In the genomic region with DNA sequence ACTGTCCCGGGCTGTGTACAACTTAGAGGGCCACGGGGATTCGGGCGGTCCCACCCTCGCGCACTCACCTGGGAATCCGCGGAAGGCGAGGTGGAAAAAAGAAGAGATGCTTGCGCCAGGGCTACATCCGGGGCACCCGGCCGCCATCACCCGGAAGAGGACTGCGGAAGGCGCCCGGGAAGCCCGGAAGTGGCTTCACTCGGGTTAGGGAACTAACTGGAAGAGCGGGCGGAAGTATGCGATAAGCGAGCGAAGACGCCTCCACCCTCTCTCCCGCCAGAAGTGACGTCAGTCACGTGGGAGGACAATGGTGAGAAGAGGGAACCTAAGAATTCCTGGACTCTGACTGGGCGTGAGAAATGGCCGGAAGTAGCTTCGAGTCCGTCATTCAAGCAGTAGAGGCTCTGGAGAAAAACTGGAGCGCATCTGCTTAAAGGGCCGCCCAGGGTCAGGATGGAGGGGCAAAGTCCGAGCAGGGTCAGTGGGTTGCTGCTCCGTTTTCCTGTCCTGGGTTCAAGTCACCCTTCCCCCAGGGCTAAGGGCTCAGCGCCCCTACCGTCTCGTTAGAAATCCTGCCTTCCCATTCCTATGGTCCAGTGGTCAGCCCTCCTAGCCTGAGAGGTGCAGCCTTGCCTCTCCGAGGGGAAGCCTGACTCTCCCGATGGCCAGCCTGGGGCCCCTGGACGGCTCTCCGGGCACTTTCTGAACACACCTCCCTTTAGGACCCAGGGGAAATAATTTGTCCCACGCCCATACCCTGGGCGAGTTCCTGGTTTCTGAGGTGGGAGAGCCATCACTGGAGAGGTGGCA, we compare ENCODE assay signal across 8 cellular contexts. TPM values are rescaled to one million over a fixed set of nuclear protein-coding genes. Genes with fewer than 3 reads are reported as not detected.
DNase-seq lines count a peak whose midpoint lies in the region; ATAC-seq and TF ChIP-seq lines count a peak whose summit lies in the region.

A gene (minus strand): TSS at position 165 of the 810 bp plus-strand sequence. CDS start 627 bp downstream, outside the sequence.

- TF ChIP-seq EP300 in tibial nerve (IDR thresholded peaks at IDR 0.05): peak; percentile 95 to 97

- H3K14ac ChIP-seq in trophoblast cell (ENCODE audit: low read length): peak within 1 kb of the TSS; percentile 89

- peaks cover 44% of the 10 kb centered on the region for H3K36me3 Mint-ChIP-seq in T-helper 1 cell treated with Interleukin-12 subunit alpha and Interleukin-12 subunit beta and Interleukin-4 antibody, amounts not matched to agents 30 μg/mL and 1 μg/mL, for 36 hours (ENCODE audit: low read depth)

- H3K4me3 Mint-ChIP-seq in T-helper 1 cell treated with Interleukin-12 subunit alpha and Interleukin-12 subunit beta and Interleukin-4 antibody, amounts not matched to agents 30 μg/mL and 1 μg/mL, for 36 hours: peak within 1 kb of the TSS; percentile 95

- 0 to 1% (median 1%) methylated on average over 42 to 45 of the region's 45 CpGs for WGBS in heart left ventricle, 4 donors
- WGBS in trophoblast cell (ENCODE audit: extremely low coverage, insufficient coverage, insufficient read length): no CpG with 5 or more reads among the region's 45 CpGs
- WGBS in tibial nerve, 2 donors: 0 to 1% methylated on average over 37 of the region's 45 CpGs

- peak within 1 kb of the TSS; percentile 58 for H3K4me2 ChIP-seq in trophoblast cell (ENCODE audit: low read length)

- peak; percentile 74 for ATAC-seq in HG02798 (IDR thresholded peaks at IDR 0.05; ENCODE audit: poor library complexity, unreplicated experiment)
- peak; percentile 89 to 96 (median 92) for ATAC-seq in heart left ventricle

- H3K9ac ChIP-seq in trophoblast cell (ENCODE audit: low read length): peak within 1 kb of the TSS; percentile 99

- H3K4me3 ChIP-seq in heart left ventricle (peak within 1 kb of the TSS; percentile 68 to 99 (median 85)), trophoblast cell (ENCODE audit: low read depth, low read length) (peak within 1 kb of the TSS; percentile 98), tibial nerve (peak within 1 kb of the TSS; percentile 67 to 99 (median 84))

- H3K36me3 ChIP-seq in heart left ventricle (peaks cover 0 to 72% (median 65%) of the 10 kb centered on the region in 9 donors), trophoblast cell (ENCODE audit: control insufficient read depth in 1 of 2, insufficient read depth in 2 of 2, low read length in 2 of 2) (peaks cover 68 to 73% of the 10 kb centered on the region in 2 experiments), tibial nerve (peaks cover 3 to 72% (median 12%) of the 10 kb centered on the region in 3 donors)

- peak within 1 kb of the TSS; percentile 91 to 99 (median 94) for H3K27ac ChIP-seq in heart left ventricle
- peak within 1 kb of the TSS; percentile 79 for H3K27ac ChIP-seq in trophoblast cell (ENCODE audit: low read depth, low read length)
- peak within 1 kb of the TSS; percentile 88 to 97 (median 96) for H3K27ac ChIP-seq in tibial nerve

- peaks cover 10% of the 10 kb centered on the region for H3K79me2 ChIP-seq in trophoblast cell (ENCODE audit: control insufficient read depth, insufficient read depth, low read length, poor library complexity)

- H3K9me3 ChIP-seq in heart left ventricle (no peaks in the 10 kb centered on the region), trophoblast cell (ENCODE audit: insufficient read depth, low read depth, low read length) (no peaks in the 10 kb centered on the region), tibial nerve (no peaks in the 10 kb centered on the region)

- DNase-seq in NCI-H146 treated with DMSO at 0.1 percent for 48 hours (lab: John Stamatoyannopoulos, UW; ENCODE audit: unreplicated experiment) (peak; percentile 98), amniotic epithelial cell (ENCODE audit: low read depth) (peak; percentile 100), heart left ventricle (peak; percentile 95 to 98 (median 97)), trophoblast cell (peak; percentile 100), tibial nerve (ENCODE audit: low spot score in 2 of 2) (peak; percentile 92 to 95)

- H2BK120ac ChIP-seq in trophoblast cell (ENCODE audit: insufficient read depth, low read length, poor library complexity): peak within 1 kb of the TSS; percentile 82

- H3K4me1 ChIP-seq in heart left ventricle (peaks cover 12 to 47% (median 37%) of the 10 kb centered on the region in 12 donors), trophoblast cell (ENCODE audit: control insufficient read depth in 1 of 2, insufficient read depth in 2 of 2, low read length in 2 of 2) (peaks cover 19 to 20% of the 10 kb centered on the region in 2 experiments), tibial nerve (peaks cover 0 to 58% (median 32%) of the 10 kb centered on the region in 4 donors)

- TF ChIP-seq POLR2A in GM10847 (IDR thresholded peaks at IDR 0.05; ENCODE audit: extremely low read depth, insufficient read length) (peak; percentile 5), heart left ventricle (IDR thresholded peaks at IDR 0.05) (peak in 1 of 2 donors; percentile 40), tibial nerve (IDR thresholded peaks at IDR 0.05) (peak; percentile 42 to 67)

- no peaks in the 10 kb centered on the region for H3K27me3 Mint-ChIP-seq in T-helper 1 cell treated with Interleukin-12 subunit alpha and Interleukin-12 subunit beta and Interleukin-4 antibody, amounts not matched to agents 30 μg/mL and 1 μg/mL, for 36 hours (ENCODE audit: low read depth)

- peaks cover 15% of the 10 kb centered on the region for H3K79me1 ChIP-seq in trophoblast cell (ENCODE audit: low read length)

- H3K23ac ChIP-seq in trophoblast cell (ENCODE audit: low read length): no peak within 1 kb of the TSS

- H4K91ac ChIP-seq in trophoblast cell (ENCODE audit: low read depth, low read length): peak within 1 kb of the TSS; percentile 93

- intact Hi-C loops in heart left ventricle (cut with DNase I): loop anchor here in 5 of 10 donors (2.0 to 10.0 kb wide), 5 partner anchors 15 to 261 kb away; a partner anchor contains a TSS

- TF ChIP-seq CTCF in heart left ventricle (IDR thresholded peaks at IDR 0.05): peak in 1 of 12 donors; percentile 9
- no peak for TF ChIP-seq CTCF in tibial nerve (IDR thresholded peaks at IDR 0.05)

- H4K8ac ChIP-seq in trophoblast cell (ENCODE audit: low read depth, low read length): peak within 1 kb of the TSS; percentile 90

- peak within 1 kb of the TSS; percentile 92 for H3K27ac Mint-ChIP-seq in T-helper 1 cell treated with Interleukin-12 subunit alpha and Interleukin-12 subunit beta and Interleukin-4 antibody, amounts not matched to agents 30 μg/mL and 1 μg/mL, for 36 hours

- H4K12ac ChIP-seq in trophoblast cell (ENCODE audit: low read depth, low read length): peak within 1 kb of the TSS; percentile 86

- H2AFZ ChIP-seq in trophoblast cell (ENCODE audit: insufficient read depth, low read length, poor library complexity): peak within 1 kb of the TSS; percentile 58

- no peaks in the 10 kb centered on the region for H3K9me3 Mint-ChIP-seq in T-helper 1 cell treated with Interleukin-12 subunit alpha and Interleukin-12 subunit beta and Interleukin-4 antibody, amounts not matched to agents 30 μg/mL and 1 μg/mL, for 36 hours

- peak within 1 kb of the TSS; percentile 29 for H2BK12ac ChIP-seq in trophoblast cell (ENCODE audit: low read length)

- peaks cover 28% of the 10 kb centered on the region for H3K4me1 Mint-ChIP-seq in T-helper 1 cell treated with Interleukin-12 subunit alpha and Interleukin-12 subunit beta and Interleukin-4 antibody, amounts not matched to agents 30 μg/mL and 1 μg/mL, for 36 hours (ENCODE audit: low read depth)

- H3K27me3 ChIP-seq in heart left ventricle: no peaks in the 10 kb centered on the region
- no peaks in the 10 kb centered on the region for H3K27me3 ChIP-seq in trophoblast cell (ENCODE audit: insufficient read depth, low read length)
- no peaks in the 10 kb centered on the region for H3K27me3 ChIP-seq in tibial nerve

- peak within 1 kb of the TSS; percentile 86 for H3K18ac ChIP-seq in trophoblast cell (ENCODE audit: low read length)

- peak within 1 kb of the TSS; percentile 69 for H2AK5ac ChIP-seq in trophoblast cell (ENCODE audit: low read length)

- peak within 1 kb of the TSS; percentile 77 for H3K4ac ChIP-seq in trophoblast cell (ENCODE audit: low read depth, low read length)

- H2BK5ac ChIP-seq in trophoblast cell (ENCODE audit: low read depth, low read length, poor library complexity): peak within 1 kb of the TSS; percentile 87

RNA-seq across cellular contexts. Expression of the gene that starts here (rescaled TPM):
- total RNA-seq in heart left ventricle: 10 to 100 TPM; 21.5 to 54.5 (median 39.8) TPM
- polyA plus RNA-seq in heart left ventricle: 10 to 100 TPM; 21.9 to 51.9 TPM
- 35.5 and 38.3 TPM in 2 replicates for polyA plus RNA-seq in trophoblast cell (2013)
- total RNA-seq in tibial nerve: 10 to 100 TPM; 31.8 to 42.7 (median 36.1) TPM

Comparison
In these comparisons a context has a peak if more than half of its experiments do, and no peak if none do; other contexts are left out.
1. Peak in every context shown above with its lines: DNase-seq, ATAC-seq, H3K4me3 ChIP-seq and H3K27ac ChIP-seq.